14 cellular contexts compared by ENCODE assay signal in genomic region chrX:110509778-110510510, GRCh38.
DNase-seq lines count a peak whose midpoint lies in the region; TF ChIP-seq lines count a peak whose summit lies in the region.
"Had no signal": no experiment of that assay in that cellular context is flagged by ENCODE, and none has a peak within 500 bp of the region (broad histone marks: within the 10 kb centered on the region; RNA-seq: fewer than 3 reads in every experiment).

No MANE protein-coding gene starts in this region.

- H3K27me3 ChIP-seq in A673 (replicated peaks; ENCODE audit: insufficient read depth, low read depth, low read length, poor library complexity) = no peaks in the 10 kb centered on the region
- H3K27me3 ChIP-seq: transverse colon had no signal

- H3K4me3 ChIP-seq in A673 (ENCODE audit: low read depth, low read length, poor library complexity, severe bottlenecking) = no peak overlapping the region
- H3K4me3 ChIP-seq: transverse colon had no signal

- CTCF ChIA-PET in A673 (lab: Charles Lee) = no interaction called here

- no TSS peak for BruUV-seq in A673 (replicated peaks; lab: Mats Ljungman, UMichigan)

- peak overlapping the region; percentile 69 for H3K27ac ChIP-seq in A673 (ENCODE audit: low read depth, low read length, poor library complexity, severe bottlenecking)
- H3K27ac ChIP-seq: epithelial cell of prostate, parathyroid adenoma, transverse colon had no signal

- no peaks in the 10 kb centered on the region for H3K36me3 ChIP-seq in A673 (ENCODE audit: insufficient read depth, low read length, poor library complexity, severe bottlenecking)
- H3K36me3 ChIP-seq: transverse colon had no signal

- DNase-seq in A673 (ENCODE audit: low spot score) = peak; percentile 62
- peak; percentile 32 for DNase-seq in HCEC 1CT
- peak; percentile 1 for DNase-seq in amniotic epithelial cell (ENCODE audit: low read depth)
- DNase-seq in iris pigment epithelial cell (ENCODE audit: low read depth) = peak; percentile 3
- no peak for DNase-seq in NCI-H2196 treated with DMSO at 0.1 percent for 48 hours (lab: John Stamatoyannopoulos, UW; ENCODE audit: unreplicated experiment)
- DNase-seq in mucosa of gallbladder (ENCODE audit: low spot score) = no peak
- DNase-seq in DMS153 (lab: John Stamatoyannopoulos, UW) = no peak
- no peak for DNase-seq in Kasumi-1 (lab: John Stamatoyannopoulos, UW)
- DNase-seq: cerebellar nuclear complex, hypothalamus, NCI-H1930, transverse colon had no signal

- intact Hi-C loops in A673 (cut with micrococcal nuclease; ENCODE audit: unreplicated experiment) = no loop called here

- POLR2A ChIA-PET in A673 (lab: Charles Lee; ENCODE audit: low non-redundant PET) = no interaction called here

- no peak for TF ChIP-seq CTCF in A673 (conservative IDR thresholded peaks at IDR 0.05; ENCODE audit: low read depth, low read length)

- peaks cover 27% of the 10 kb centered on the region for H3K4me1 ChIP-seq in A673 (ENCODE audit: insufficient read depth, low read length, poor library complexity, severe bottlenecking)
- H3K4me1 ChIP-seq: parathyroid adenoma, transverse colon had no signal

- H3K9me3 ChIP-seq in A673 (ENCODE audit: low read depth, low read length, poor library complexity, severe bottlenecking) = peaks cover 4% of the 10 kb centered on the region
- H3K9me3 ChIP-seq: transverse colon had no signal

Comparison
In these comparisons a context has a peak if more than half of its experiments do, and no peak if none do; other contexts are left out.
1. DNase-seq: peak in A673 (single experiment), HCEC 1CT (single experiment), amniotic epithelial cell (single experiment) and iris pigment epithelial cell (single experiment); none in NCI-H2196 treated with DMSO at 0.1 percent for 48 hours (single experiment), mucosa of gallbladder (single experiment), DMS153 (single experiment) and Kasumi-1 (0 of 2).